In the genomic region with DNA sequence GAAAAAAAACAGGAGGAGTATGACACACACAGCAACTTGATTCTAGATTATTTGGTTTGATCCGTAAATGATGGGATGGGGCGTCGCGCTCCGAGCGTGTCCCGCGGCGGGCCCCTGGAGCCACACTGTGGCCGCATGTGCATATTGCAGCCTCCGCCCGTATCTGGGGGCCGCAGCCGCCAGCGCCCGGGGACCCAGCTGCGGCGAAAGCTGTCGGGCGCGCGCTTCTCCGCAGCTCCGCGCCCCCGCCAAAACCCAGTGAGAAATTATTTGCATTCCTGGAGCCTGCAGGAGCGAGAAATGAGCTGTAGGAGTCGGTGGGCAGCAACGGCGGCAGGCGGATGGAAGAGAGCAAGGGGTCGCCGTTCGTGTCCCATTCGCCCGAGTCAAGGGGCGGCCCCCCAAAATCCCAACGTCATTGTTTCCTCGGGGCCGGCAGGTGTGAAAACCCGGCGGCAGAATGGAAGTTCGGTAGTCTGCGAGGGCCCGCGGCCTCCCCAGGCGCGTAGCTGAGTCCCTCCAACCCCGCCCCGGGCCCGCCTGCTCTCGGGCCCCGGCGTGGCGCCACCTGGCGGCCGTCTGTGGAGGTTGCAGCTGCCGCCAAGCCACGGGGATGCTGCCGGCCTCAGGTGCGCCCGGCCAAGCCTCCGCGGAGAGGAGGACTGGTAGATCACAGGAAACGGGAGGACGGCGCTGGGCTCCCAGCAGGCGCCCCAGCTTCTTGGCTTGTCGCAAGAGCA, we compare ENCODE assay signal across 8 cellular contexts.
DNase-seq lines count a peak whose midpoint lies in the region; ATAC-seq, FAIRE-seq and TF ChIP-seq lines count a peak whose summit lies in the region.
"Not testable (repeated sequence)": the region's sequence is repeated elsewhere in the genome, so short reads cannot be mapped to it uniquely, and the experiment has no call there.

No MANE protein-coding gene starts in this region.

- peak overlapping the region; percentile 83; the same call in 1 of the 2 replicates for H2AFZ ChIP-seq in OCI-LY3 (ENCODE audit: low read depth, low read length)

- peak; percentile 57 for FAIRE-seq in endometrium (lab: Jason Lieb, UNC)

- not testable (repeated sequence) for H3K36me3 ChIP-seq in OCI-LY3 (replicated peaks; ENCODE audit: low read depth, low read length)

- H3K9ac ChIP-seq in OCI-LY3 (ENCODE audit: low read length): peak overlapping the region; percentile 17; the same call in 1 of the 2 replicates

- peak overlapping the region; percentile 72 for H3K4me2 ChIP-seq in OCI-LY3 (ENCODE audit: low read length)

- DNase-seq in COR-L47 (lab: John Stamatoyannopoulos, UW) (peak; percentile 33), HT-29 (ENCODE audit: low spot score) (peak; percentile 79), midbrain (lab: John Stamatoyannopoulos, UW) (peak; percentile 74)
- peak; percentile 84 for DNase-seq in activated CD8-positive, alpha-beta memory T cell treated with anti-CD3 and anti-CD28 coated beads, Interleukin-2, amount 50 U/mL, for 4 hours
- peak; percentile 60 for DNase-seq in stimulated activated CD8-positive, alpha-beta memory T cell treated with anti-CD3 and anti-CD28 coated beads, Interleukin-12 subunit alpha, Interleukin-12 subunit beta, amount 100 ng/mL, for 24 hours (ENCODE audit: extremely low read depth)

- not testable (repeated sequence) for H3K4me1 ChIP-seq in OCI-LY3 (ENCODE audit: low read length)

- H4K20me1 ChIP-seq in OCI-LY3 (ENCODE audit: insufficient read depth, low read length): not testable (repeated sequence)

- not testable (repeated sequence) for H3K79me2 ChIP-seq in OCI-LY3 (ENCODE audit: low read length)

- not testable (repeated sequence) for H3K27ac ChIP-seq in OCI-LY3 (ENCODE audit: low read length)

- H3K9me3 ChIP-seq in OCI-LY3 (ENCODE audit: insufficient read depth, low read length): not testable (repeated sequence)

- peak; percentile 95 for ATAC-seq in GM21515 (IDR thresholded peaks at IDR 0.05; ENCODE audit: unreplicated experiment)

- peak overlapping the region; percentile 76 for H3K4me3 ChIP-seq in OCI-LY3 (ENCODE audit: low read length)

- H3K27me3 ChIP-seq in OCI-LY3 (ENCODE audit: low read depth, low read length): not testable (repeated sequence)

- TF ChIP-seq CTCF in OCI-LY3 (IDR thresholded peaks at IDR 0.05; ENCODE audit: low read depth, low read length): peak; percentile 34

Comparison
In these comparisons a context has a peak if more than half of its experiments do, and no peak if none do; other contexts are left out.
1. DNase-seq: peak in every context shown above with its lines; median percentile 84 in activated CD8-positive, alpha-beta memory T cell treated with anti-CD3 and anti-CD28 coated beads, Interleukin-2, amount 50 U/mL, for 4 hours; 79 in HT-29; 74 in midbrain; 60 in stimulated activated CD8-positive, alpha-beta memory T cell treated with anti-CD3 and anti-CD28 coated beads, Interleukin-12 subunit alpha, Interleukin-12 subunit beta, amount 100 ng/mL, for 24 hours; 33 in COR-L47.